12 cellular contexts compared by ENCODE assay signal in the genomic region with DNA sequence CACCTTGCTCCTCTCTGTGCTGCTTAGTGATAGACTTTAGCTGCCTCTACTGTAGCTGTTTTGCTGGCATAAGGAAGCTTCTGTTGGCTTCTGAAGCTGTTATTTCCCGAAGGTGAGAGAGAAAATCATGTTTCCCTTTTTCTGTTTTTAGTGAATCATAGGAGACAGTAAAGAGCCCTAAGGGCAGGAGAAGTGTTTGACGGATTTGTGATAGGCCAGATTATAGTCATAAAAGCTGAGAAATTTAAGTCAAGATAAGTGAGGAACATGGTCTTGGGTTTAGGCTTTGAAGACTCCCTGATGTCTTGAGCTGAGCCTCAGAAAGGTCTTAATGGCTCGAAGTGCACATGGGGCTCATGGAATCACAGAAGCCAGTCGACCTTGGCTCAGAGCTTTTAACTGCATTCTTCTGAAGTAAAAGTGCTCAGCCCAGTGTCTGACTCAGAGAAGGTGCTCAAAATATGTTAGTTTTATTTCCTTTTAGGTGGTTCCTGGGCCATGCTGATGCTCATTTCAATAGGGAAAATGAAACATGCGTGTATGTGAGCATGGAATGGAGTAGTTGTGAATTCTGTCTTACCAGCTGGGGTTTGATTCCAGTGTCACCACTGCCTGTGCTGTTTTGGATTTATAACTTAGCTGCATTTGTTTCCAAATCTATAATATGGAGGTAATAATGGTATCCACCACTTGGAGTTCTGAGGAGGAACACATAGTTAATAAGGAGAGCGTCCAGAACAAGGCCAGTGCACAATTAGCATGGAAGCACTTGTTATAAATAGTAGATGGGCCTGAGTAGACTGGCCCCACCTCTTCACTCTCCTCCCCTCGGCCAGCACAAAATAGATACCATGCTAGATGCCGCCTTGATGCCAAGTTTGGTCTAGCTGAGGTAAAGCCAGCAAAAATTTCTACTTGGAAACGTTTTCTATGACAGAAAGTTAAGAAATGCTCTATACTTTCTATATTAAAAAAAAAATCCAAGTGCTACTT.
DNase-seq lines count a peak whose midpoint lies in the region; ATAC-seq and TF ChIP-seq lines count a peak whose summit lies in the region.
"Had no signal": no experiment of that assay in that cellular context is flagged by ENCODE, and none has a peak within 500 bp of the region (broad histone marks: within the 10 kb centered on the region; RNA-seq: fewer than 3 reads in every experiment).

No MANE protein-coding gene starts in this region.

- H3F3A ChIP-seq in PC-3 (ENCODE audit: low read length, unreplicated experiment): no peaks in the 10 kb centered on the region

- BruUV-seq in PC-3 (replicated peaks; lab: Mats Ljungman, UMichigan): no TSS peak

- ATAC-seq in PC-3 (no peak), esophagus mucosa (peak; percentile 36), lung (ENCODE audit: insufficient read depth, low FRiP score) (peak; percentile 44), GM19467 (IDR thresholded peaks at IDR 0.05; ENCODE audit: unreplicated experiment) (no peak), HG03159 (IDR thresholded peaks at IDR 0.05; ENCODE audit: unreplicated experiment) (no peak), GM21447 (IDR thresholded peaks at IDR 0.05; ENCODE audit: unreplicated experiment) (no peak)
- ATAC-seq: stimulated activated naive B cell treated with anti-CD40 and anti-IgM and Interleukin-4, amounts not matched to agents 10 μg/mL and 1 μg/mL and 100 μg/mL, for 72 hours had no signal

- H3K36me3 ChIP-seq in PC-3 (ENCODE audit: low read depth, low read length): no peaks in the 10 kb centered on the region
- no peaks in the 10 kb centered on the region for H3K36me3 ChIP-seq in lung (ENCODE audit: control insufficient read depth in 2 of 2, insufficient read depth in 2 of 2, low read length in 2 of 2)
- no peaks in the 10 kb centered on the region for H3K36me3 ChIP-seq in stomach smooth muscle (ENCODE audit: control insufficient read depth in 2 of 2, insufficient read depth in 2 of 2, low read length in 2 of 2)
- H3K36me3 ChIP-seq: BLaER1, neutrophil had no signal

- H3K4me1 ChIP-seq in PC-3 (ENCODE audit: insufficient read depth, low read length): peaks cover 19% of the 10 kb centered on the region
- H3K4me1 ChIP-seq in lung (ENCODE audit: control insufficient read depth in 2 of 2, insufficient read depth in 2 of 2, low read length in 2 of 2): peaks cover 15 to 59% of the 10 kb centered on the region in 2 donors
- peaks cover 39% of the 10 kb centered on the region for H3K4me1 ChIP-seq in stomach smooth muscle (ENCODE audit: control insufficient read depth, insufficient read depth, low read length)
- H3K4me1 ChIP-seq: BLaER1 had no signal

- no peak overlapping the region for H2AFZ ChIP-seq in PC-3 (ENCODE audit: low read length)

- CTCF ChIA-PET in PC-3 (lab: Charles Lee): no interaction called here

- no peak for TF ChIP-seq CTCF in PC-3 (conservative IDR thresholded peaks at IDR 0.05; ENCODE audit: low read depth, low read length)
- no peak for TF ChIP-seq CTCF in lung (IDR thresholded peaks at IDR 0.05; ENCODE audit: control extremely low read depth, extremely low read depth)

- H3K79me2 ChIP-seq in PC-3 (ENCODE audit: low read length): no peaks in the 10 kb centered on the region

- intact Hi-C loops in PC-3 (cut with micrococcal nuclease): no loop called here

- H3K4me2 ChIP-seq in PC-3 (ENCODE audit: low read length): no peak overlapping the region
- H3K4me2 ChIP-seq: BLaER1 had no signal

- 67 to 71% methylated on average over 9 of the region's 9 CpGs for WGBS in lung, 2 donors

- H4K20me1 ChIP-seq in PC-3 (ENCODE audit: low read length): no peaks in the 10 kb centered on the region
- H4K20me1 ChIP-seq: BLaER1 had no signal

- H3K4me3 ChIP-seq in PC-3 (ENCODE audit: low read length) (no peak overlapping the region), lung (no peak overlapping the region), stomach smooth muscle (ENCODE audit: low read length in 2 of 2) (no peak overlapping the region)
- H3K4me3 ChIP-seq: BLaER1 had no signal

- DNase-seq in PC-3 (peak; percentile 2), lung (ENCODE audit: low spot score) (no peak)
- DNase-seq in stimulated activated CD4-positive, alpha-beta T cell treated with anti-CD3 and anti-CD28 coated beads, Interleukin-1b, Interleukin-23, amount 100 ng/mL, for 48 hours: no peak
- DNase-seq: activated CD4-positive, alpha-beta T cell treated with anti-CD3 and anti-CD28 coated beads, Interleukin-2, amount 50 U/mL, for 1 hour; stimulated activated naive B cell treated with anti-CD40 and anti-IgM and Interleukin-4, amounts not matched to agents 10 μg/mL and 1 μg/mL and 100 μg/mL, for 72 hours had no signal

- no peak overlapping the region for H3K27ac ChIP-seq in PC-3 (ENCODE audit: low read length)
- peak overlapping the region in 1 of 2 donors; percentile 24 for H3K27ac ChIP-seq in lung (ENCODE audit: low read depth in 1 of 2, low read length in 1 of 2)
- peak overlapping the region; percentile 26 for H3K27ac ChIP-seq in stomach smooth muscle (ENCODE audit: low read length)
- H3K27ac ChIP-seq: BLaER1, neutrophil had no signal

- no peaks in the 10 kb centered on the region for H3K9me3 ChIP-seq in PC-3 (ENCODE audit: low read length)
- no peaks in the 10 kb centered on the region for H3K9me3 ChIP-seq in lung (ENCODE audit: control insufficient read depth in 2 of 2, insufficient read depth in 1 of 2, low read length in 1 of 2)
- no peaks in the 10 kb centered on the region for H3K9me3 ChIP-seq in stomach smooth muscle (ENCODE audit: control insufficient read depth in 2 of 2, low read length in 2 of 2)
- H3K9me3 ChIP-seq: BLaER1, neutrophil had no signal

- POLR2A ChIA-PET in PC-3 (lab: Charles Lee; ENCODE audit: unreplicated experiment): no interaction called here

- H3K9ac ChIP-seq in PC-3 (ENCODE audit: low read length) (no peak overlapping the region), stomach smooth muscle (ENCODE audit: low read length in 2 of 2) (no peak overlapping the region)
- H3K9ac ChIP-seq: BLaER1 had no signal

- no peaks in the 10 kb centered on the region for H3K9me2 ChIP-seq in PC-3 (replicated peaks; ENCODE audit: low read length)

- H3K27me3 ChIP-seq in PC-3 (ENCODE audit: low read length) (no peaks in the 10 kb centered on the region), lung (ENCODE audit: control insufficient read depth, insufficient read depth) (no peaks in the 10 kb centered on the region), stomach smooth muscle (ENCODE audit: control insufficient read depth in 1 of 2, insufficient read depth in 2 of 2, low read length in 2 of 2) (no peaks in the 10 kb centered on the region)
- H3K27me3 ChIP-seq: BLaER1, neutrophil had no signal

Comparison
In these comparisons a context has a peak if more than half of its experiments do, and no peak if none do; other contexts are left out.
1. ATAC-seq: peak in esophagus mucosa (single experiment) and lung (single experiment); none in PC-3 (single experiment), GM19467 (single experiment), HG03159 (single experiment) and GM21447 (single experiment).